Comparison of ENCODE assay signal across 8 cellular contexts in the genomic region with DNA sequence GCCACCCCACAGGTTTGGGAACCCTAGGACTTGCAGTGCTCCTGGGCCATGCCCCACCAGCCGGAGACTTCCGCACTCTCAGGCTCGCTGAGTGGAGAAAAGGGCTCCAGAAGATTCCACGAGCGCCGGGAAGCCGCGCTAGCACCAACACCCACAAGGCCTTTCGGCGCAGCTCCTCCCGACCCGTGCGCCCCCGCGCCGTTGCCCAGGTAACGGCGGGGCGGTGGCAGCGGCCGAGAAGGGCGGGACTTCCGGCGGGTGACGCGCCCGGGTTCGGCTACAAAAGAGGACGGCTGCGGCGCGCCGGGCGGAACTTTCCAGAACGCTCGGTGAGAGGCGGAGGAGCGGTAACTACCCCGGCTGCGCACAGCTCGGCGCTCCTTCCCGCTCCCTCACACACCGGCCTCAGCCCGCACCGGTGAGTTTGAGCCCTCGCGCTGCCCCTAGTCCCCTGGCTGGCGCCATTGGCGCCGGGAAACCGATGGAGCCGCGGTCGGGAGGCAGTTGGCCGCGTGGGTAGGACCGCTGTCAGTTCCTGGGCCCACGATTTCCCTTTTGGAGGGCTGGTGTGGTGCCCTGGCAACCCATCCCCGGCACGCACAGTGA. TPM values are rescaled to one million over a fixed set of nuclear protein-coding genes. Genes with fewer than 3 reads are reported as not detected.
DNase-seq lines count a peak whose midpoint lies in the region; ATAC-seq and FAIRE-seq lines count a peak whose summit lies in the region.

A gene (plus strand): TSS at position 308 of the 606 bp plus-strand sequence. CDS start 1,212 bp downstream, outside the sequence.

- peak; percentile 80 for DNase-seq in NCI-H1694 (lab: John Stamatoyannopoulos, UW)
- DNase-seq in T-helper 2 cell: peak; percentile 92 to 96 (median 93)
- DNase-seq in amygdala (lab: John Stamatoyannopoulos, UW): peak; percentile 68 to 100 (median 92)
- peak; percentile 97 for DNase-seq in left ventricle myocardium superior
- peak; percentile 77 for DNase-seq in pulmonary artery endothelial cell (ENCODE audit: low read depth, low spot score)
- DNase-seq in urothelium cell line (ENCODE audit: low spot score): peak; percentile 98

- FAIRE-seq in urothelium cell line (lab: Jason Lieb, UNC): peak; percentile 85

- ATAC-seq in GM18498 (IDR thresholded peaks at IDR 0.05; ENCODE audit: unreplicated experiment) (peak; percentile 95), HG02870 (IDR thresholded peaks at IDR 0.05; ENCODE audit: unreplicated experiment) (peak; percentile 87), left ventricle myocardium superior (peak; percentile 97)

- intact Hi-C loops in left ventricle myocardium superior (cut with micrococcal nuclease): no loop called here

RNA-seq across cellular contexts. Expression of the gene that starts here (rescaled TPM):
- 90.9 TPM for total RNA-seq in left ventricle myocardium superior
- total RNA-seq in pulmonary artery endothelial cell: 113 and 238 TPM in 2 replicates

Comparison
In these comparisons a context has a peak if more than half of its experiments do, and no peak if none do; other contexts are left out.
1. Peak in every context shown above with its lines: DNase-seq and ATAC-seq.